In genomic region chr22:20207277-20208025, GRCh38 we compare ENCODE assay signal across 1 cellular context.
TF ChIP-seq lines count a peak whose summit lies in the region.

No MANE protein-coding gene starts in this region.

TF ChIP-seq in K562, 482 proteins besides CTCF, POLR2A, EP300 and RAD21 (continued from another document and continues in another):
- TF ChIP-seq, protein P1, sequence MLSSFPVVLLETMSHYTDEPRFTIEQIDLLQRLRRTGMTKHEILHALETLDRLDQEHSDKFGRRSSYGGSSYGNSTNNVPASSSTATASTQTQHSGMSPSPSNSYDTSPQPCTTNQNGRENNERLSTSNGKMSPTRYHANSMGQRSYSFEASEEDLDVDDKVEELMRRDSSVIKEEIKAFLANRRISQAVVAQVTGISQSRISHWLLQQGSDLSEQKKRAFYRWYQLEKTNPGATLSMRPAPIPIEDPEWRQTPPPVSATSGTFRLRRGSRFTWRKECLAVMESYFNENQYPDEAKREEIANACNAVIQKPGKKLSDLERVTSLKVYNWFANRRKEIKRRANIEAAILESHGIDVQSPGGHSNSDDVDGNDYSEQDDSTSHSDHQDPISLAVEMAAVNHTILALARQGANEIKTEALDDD (IDR thresholded peaks at IDR 0.05): no peak
- TF ChIP-seq ATF6 (CRISPR knock-in tag; IDR thresholded peaks at IDR 0.05) (no peak), NRF1 (conservative IDR thresholded peaks at IDR 0.05 in 1 of 2, IDR thresholded peaks at IDR 0.05 in 1 of 2) (peak in 1 of 2 experiments; percentile 7; a peak in 1 of 4 replicates), DIDO1 (tag; IDR thresholded peaks at IDR 0.05; ENCODE audit: low read depth) (no peak), THAP12 (CRISPR knock-in tag; IDR thresholded peaks at IDR 0.05) (peak; percentile 85), ZNF583 (CRISPR knock-in tag; IDR thresholded peaks at IDR 0.05) (peak; percentile 42; the same call in 1 of the 2 replicates), PATZ1 (CRISPR knock-in tag; IDR thresholded peaks at IDR 0.05; ENCODE audit: borderline replicate concordance) (no peak), RFX7 (CRISPR knock-in tag; IDR thresholded peaks at IDR 0.05) (no peak), SRSF1 (IDR thresholded peaks at IDR 0.05; ENCODE audit: low read depth, low read length) (no peak), NCOR1 (IDR thresholded peaks at IDR 0.05) (no peak), NFYB (IDR thresholded peaks at IDR 0.05; ENCODE audit: extremely low read depth, insufficient read length) (no peak), ZNF253 (CRISPR knock-in tag; conservative IDR thresholded peaks at IDR 0.05) (no peak), ZNF699 (CRISPR knock-in tag; IDR thresholded peaks at IDR 0.05; ENCODE audit: insufficient replicate concordance) (peak; percentile 75), MAFG (tag; conservative IDR thresholded peaks at IDR 0.05) (no peak), EHMT2 (IDR thresholded peaks at IDR 0.05) (no peak), SRF (CRISPR knock-in tag; IDR thresholded peaks at IDR 0.05) (no peak; a peak in 1 of 4 replicates), ARNT (IDR thresholded peaks at IDR 0.05) (no peak), SREBF2 (CRISPR knock-in tag; IDR thresholded peaks at IDR 0.05) (no peak), MYNN (IDR thresholded peaks at IDR 0.05) (no peak), MYNN (CRISPR knock-in tag; IDR thresholded peaks at IDR 0.05) (no peak), TBP (optimal IDR thresholded peaks at IDR 0.05; ENCODE audit: low read depth, low read length) (peak; percentile 11), KLF16 (IDR thresholded peaks at IDR 0.05) (no peak), CREM (IDR thresholded peaks at IDR 0.05; ENCODE audit: low read depth) (no peak), NCOA4 (IDR thresholded peaks at IDR 0.05; ENCODE audit: partially characterized antibody) (no peak), RFX1 (IDR thresholded peaks at IDR 0.05) (no peak), ZNF76 (CRISPR knock-in tag; IDR thresholded peaks at IDR 0.05; ENCODE audit: borderline replicate concordance) (0 out of 2 replicates have a peak, but pooled peaks have one; percentile 18), EZH2 (IDR thresholded peaks at IDR 0.05; ENCODE audit: borderline replicate concordance, low read depth, low read length) (no peak), MTA1 (IDR thresholded peaks at IDR 0.05; ENCODE audit: borderline replicate concordance) (no peak), NR2C1 (IDR thresholded peaks at IDR 0.05) (no peak), NR2C1 (tag; IDR thresholded peaks at IDR 0.05) (no peak), HINFP (tag; conservative IDR thresholded peaks at IDR 0.05; ENCODE audit: low read depth) (no peak), DNMT1 (IDR thresholded peaks at IDR 0.05) (no peak), RAD51 (IDR thresholded peaks at IDR 0.05; ENCODE audit: borderline replicate concordance, low read depth) (no peak), ZNF780A (CRISPR knock-in tag; IDR thresholded peaks at IDR 0.05) (no peak), PCBP1 (IDR thresholded peaks at IDR 0.05; ENCODE audit: low read depth, low read length, poor library complexity, severe bottlenecking) (peak; percentile 27), RBM39 (optimal IDR thresholded peaks at IDR 0.05; ENCODE audit: low read depth, low read length) (no peak), ZNF212 (CRISPR knock-in tag; IDR thresholded peaks at IDR 0.05) (0 out of 2 replicates have a peak, but pooled peaks have one; percentile 59), ZNF77 (CRISPR knock-in tag; IDR thresholded peaks at IDR 0.05) (no peak), HDAC6 (IDR thresholded peaks at IDR 0.05; ENCODE audit: low read depth, low read length) (no peak), ID3 (CRISPR knock-in tag; IDR thresholded peaks at IDR 0.05) (no peak), ID3 (tag; IDR thresholded peaks at IDR 0.05) (no peak), TAF15 (IDR thresholded peaks at IDR 0.05; ENCODE audit: low read depth, low read length) (0 out of 2 replicates have a peak, but pooled peaks have one; percentile 70), JUNB (CRISPR knock-in tag; conservative IDR thresholded peaks at IDR 0.05) (0 out of 2 replicates have a peak, but pooled peaks have one; percentile 6), ZNF785 (CRISPR knock-in tag; IDR thresholded peaks at IDR 0.05) (no peak), BCL6 (CRISPR knock-in tag; IDR thresholded peaks at IDR 0.05) (no peak), ZNF79 (CRISPR knock-in tag; IDR thresholded peaks at IDR 0.05; ENCODE audit: low read depth) (no peak), KLF10 (CRISPR knock-in tag; IDR thresholded peaks at IDR 0.05) (no peak), HMGN3 (IDR thresholded peaks at IDR 0.05; ENCODE audit: borderline replicate concordance, extremely low read depth, insufficient read length, low read depth, low read length) (peak; percentile 49), ZEB2 (IDR thresholded peaks at IDR 0.05) (no peak), TCF7 (IDR thresholded peaks at IDR 0.05; ENCODE audit: borderline replicate concordance) (no peak), ZKSCAN3 (CRISPR knock-in tag; IDR thresholded peaks at IDR 0.05) (no peak), ZNF280B (CRISPR knock-in tag; IDR thresholded peaks at IDR 0.05) (0 out of 2 replicates have a peak, but pooled peaks have one; percentile 3), JUN (IDR thresholded peaks at IDR 0.05; ENCODE audit: borderline replicate concordance, low read depth, low read length) (no peak), JUN (CRISPR knock-in tag; IDR thresholded peaks at IDR 0.05; ENCODE audit: borderline replicate concordance) (no peak), TOE1 (IDR thresholded peaks at IDR 0.05; ENCODE audit: borderline replicate concordance) (no peak), TOE1 (CRISPR knock-in tag; IDR thresholded peaks at IDR 0.05; ENCODE audit: borderline replicate concordance, low read depth) (no peak)
- TF ChIP-seq, protein P2, sequence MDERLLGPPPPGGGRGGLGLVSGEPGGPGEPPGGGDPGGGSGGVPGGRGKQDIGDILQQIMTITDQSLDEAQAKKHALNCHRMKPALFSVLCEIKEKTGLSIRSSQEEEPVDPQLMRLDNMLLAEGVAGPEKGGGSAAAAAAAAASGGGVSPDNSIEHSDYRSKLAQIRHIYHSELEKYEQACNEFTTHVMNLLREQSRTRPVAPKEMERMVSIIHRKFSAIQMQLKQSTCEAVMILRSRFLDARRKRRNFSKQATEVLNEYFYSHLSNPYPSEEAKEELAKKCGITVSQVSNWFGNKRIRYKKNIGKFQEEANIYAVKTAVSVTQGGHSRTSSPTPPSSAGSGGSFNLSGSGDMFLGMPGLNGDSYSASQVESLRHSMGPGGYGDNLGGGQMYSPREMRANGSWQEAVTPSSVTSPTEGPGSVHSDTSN (CRISPR knock-in tag; IDR thresholded peaks at IDR 0.05; ENCODE audit: low read depth): peak; percentile 6; the same call in 1 of the 2 replicates
- TF ChIP-seq, protein P2 (tag; conservative IDR thresholded peaks at IDR 0.05; ENCODE audit: low read depth): no peak
- TF ChIP-seq, protein P3, sequence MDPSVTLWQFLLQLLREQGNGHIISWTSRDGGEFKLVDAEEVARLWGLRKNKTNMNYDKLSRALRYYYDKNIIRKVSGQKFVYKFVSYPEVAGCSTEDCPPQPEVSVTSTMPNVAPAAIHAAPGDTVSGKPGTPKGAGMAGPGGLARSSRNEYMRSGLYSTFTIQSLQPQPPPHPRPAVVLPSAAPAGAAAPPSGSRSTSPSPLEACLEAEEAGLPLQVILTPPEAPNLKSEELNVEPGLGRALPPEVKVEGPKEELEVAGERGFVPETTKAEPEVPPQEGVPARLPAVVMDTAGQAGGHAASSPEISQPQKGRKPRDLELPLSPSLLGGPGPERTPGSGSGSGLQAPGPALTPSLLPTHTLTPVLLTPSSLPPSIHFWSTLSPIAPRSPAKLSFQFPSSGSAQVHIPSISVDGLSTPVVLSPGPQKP (CRISPR knock-in tag; IDR thresholded peaks at IDR 0.05): no peak
- TF ChIP-seq, protein P4, sequence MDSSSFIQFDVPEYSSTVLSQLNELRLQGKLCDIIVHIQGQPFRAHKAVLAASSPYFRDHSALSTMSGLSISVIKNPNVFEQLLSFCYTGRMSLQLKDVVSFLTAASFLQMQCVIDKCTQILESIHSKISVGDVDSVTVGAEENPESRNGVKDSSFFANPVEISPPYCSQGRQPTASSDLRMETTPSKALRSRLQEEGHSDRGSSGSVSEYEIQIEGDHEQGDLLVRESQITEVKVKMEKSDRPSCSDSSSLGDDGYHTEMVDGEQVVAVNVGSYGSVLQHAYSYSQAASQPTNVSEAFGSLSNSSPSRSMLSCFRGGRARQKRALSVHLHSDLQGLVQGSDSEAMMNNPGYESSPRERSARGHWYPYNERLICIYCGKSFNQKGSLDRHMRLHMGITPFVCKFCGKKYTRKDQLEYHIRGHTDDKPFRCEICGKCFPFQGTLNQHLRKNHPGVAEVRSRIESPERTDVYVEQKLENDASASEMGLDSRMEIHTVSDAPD (CRISPR knock-in tag; IDR thresholded peaks at IDR 0.05): 0 out of 2 replicates have a peak, but pooled peaks have one; percentile 11
